Comparison of ENCODE assay signal across 8 cellular contexts in the genomic region with DNA sequence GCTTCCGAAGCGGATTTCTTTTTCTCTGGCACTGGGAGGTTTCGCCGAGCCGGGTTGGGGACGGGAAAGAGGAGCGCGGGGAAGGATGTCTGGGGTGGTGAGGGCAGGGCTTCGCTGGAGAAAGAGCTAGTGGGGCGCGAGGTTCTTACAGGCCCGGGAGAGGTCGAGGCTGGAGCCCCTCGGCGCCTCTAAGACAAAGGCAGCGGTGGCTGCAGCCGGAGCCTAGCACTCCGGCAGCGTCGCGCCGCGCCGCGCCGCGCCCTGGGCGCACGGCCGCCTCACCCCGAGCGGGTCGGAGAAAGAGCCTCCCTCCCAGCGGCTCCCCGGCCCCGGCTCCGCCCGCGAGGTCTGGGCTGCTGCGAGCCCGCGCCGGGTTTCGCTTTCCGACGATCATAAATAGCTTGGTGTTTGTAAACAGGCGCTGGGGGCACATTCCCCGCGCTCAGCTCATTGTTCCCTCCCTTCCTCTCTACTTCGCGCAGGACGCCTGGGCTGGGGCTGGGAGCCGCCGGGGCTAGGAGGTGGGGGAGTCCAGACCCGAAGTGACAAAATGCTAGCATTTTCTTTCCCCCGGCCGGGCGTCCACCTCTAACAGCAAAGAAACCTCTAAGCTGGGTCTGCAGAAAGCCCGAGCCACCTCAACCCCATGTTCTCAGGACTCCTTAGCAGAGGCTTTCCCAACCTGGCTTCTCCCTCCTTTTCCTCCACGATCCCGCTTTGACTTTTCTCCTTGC. TPM values are rescaled to one million over a fixed set of nuclear protein-coding genes. Genes with fewer than 3 reads are reported as not detected.
DNase-seq lines count a peak whose midpoint lies in the region; ATAC-seq and TF ChIP-seq lines count a peak whose summit lies in the region.

No MANE protein-coding gene starts in this region.

- intact Hi-C loops in lower lobe of right lung (cut with DNase I) = no loop called here

- H3K4me1 ChIP-seq in Peyer's patch (peaks cover 0 to 11% (median 0%) of the 10 kb centered on the region in 4 donors), duodenal mucosa (ENCODE audit: control insufficient read depth in 1 of 2, insufficient read depth in 2 of 2, low read length in 2 of 2) (peaks cover 8 to 25% of the 10 kb centered on the region in 2 donors), lower lobe of right lung (peaks cover 17% of the 10 kb centered on the region), suprapubic skin (peaks cover 15% of the 10 kb centered on the region)

- peak; percentile 77 to 81 for ATAC-seq in lower lobe of right lung

- TF ChIP-seq EP300 in suprapubic skin (IDR thresholded peaks at IDR 0.05) = no peak

- peaks cover 90% of the 10 kb centered on the region for H3K27me3 Mint-ChIP-seq in activated T-cell treated with anti-CD3 and anti-CD28 coated beads, Interleukin-2, amount 50 U/mL, for 24 hours

- H3K9me3 ChIP-seq in Peyer's patch (no peaks in the 10 kb centered on the region), duodenal mucosa (ENCODE audit: control insufficient read depth in 1 of 2, low read length in 2 of 2) (no peaks in the 10 kb centered on the region), lower lobe of right lung (no peaks in the 10 kb centered on the region), suprapubic skin (no peaks in the 10 kb centered on the region)

- H3K4me3 Mint-ChIP-seq in activated T-cell treated with anti-CD3 and anti-CD28 coated beads, Interleukin-2, amount 50 U/mL, for 24 hours = peak overlapping the region; percentile 71

- H3K27ac ChIP-seq in HL-60 (replicated peaks) (no peak overlapping the region), Peyer's patch (peak overlapping the region; percentile 70 to 94 (median 80)), duodenal mucosa (ENCODE audit: low read depth, low read length) (peak overlapping the region; percentile 73), lower lobe of right lung (peak overlapping the region; percentile 91), suprapubic skin (peak overlapping the region; percentile 96)

- H3K9ac ChIP-seq in duodenal mucosa (ENCODE audit: low read depth in 1 of 2, low read length in 2 of 2) = peak overlapping the region; percentile 52 to 63

- TF ChIP-seq CTCF in HL-60 (IDR thresholded peaks at IDR 0.05; ENCODE audit: insufficient read depth, low read length) = no peak
- TF ChIP-seq CTCF in Peyer's patch (IDR thresholded peaks at IDR 0.05) = no peak
- no peak for TF ChIP-seq CTCF in lower lobe of right lung (IDR thresholded peaks at IDR 0.05)
- TF ChIP-seq CTCF in suprapubic skin (IDR thresholded peaks at IDR 0.05) = no peak

- H3K4me1 Mint-ChIP-seq in activated T-cell treated with anti-CD3 and anti-CD28 coated beads, Interleukin-2, amount 50 U/mL, for 24 hours (ENCODE audit: low read depth) = peaks cover 37% of the 10 kb centered on the region

- H3K27ac Mint-ChIP-seq in activated T-cell treated with anti-CD3 and anti-CD28 coated beads, Interleukin-2, amount 50 U/mL, for 24 hours = no peak overlapping the region

- WGBS in suprapubic skin = 0% methylated on average over 46 of the region's 61 CpGs

- no peaks in the 10 kb centered on the region for H3K9me3 Mint-ChIP-seq in activated T-cell treated with anti-CD3 and anti-CD28 coated beads, Interleukin-2, amount 50 U/mL, for 24 hours

- TF ChIP-seq POLR2A in Peyer's patch (IDR thresholded peaks at IDR 0.05) (peak in 1 of 2 donors; percentile 28), suprapubic skin (IDR thresholded peaks at IDR 0.05) (no peak)

- no peak for DNase-seq in activated T-cell treated with anti-CD3 and anti-CD28 coated beads, Interleukin-2, amount 50 U/mL, for 24 hours
- DNase-seq in activated T-cell treated with anti-CD3 and anti-CD28 coated beads for 4 hours = no peak
- DNase-seq in HL-60 (ENCODE audit: low read depth in 1 of 2, low spot score in 1 of 2) = no peak
- DNase-seq in Peyer's patch = peak in 2 of 3 donors; percentile 56 to 69
- DNase-seq in lower lobe of right lung = peak; percentile 72
- peak; percentile 75 to 85 for DNase-seq in suprapubic skin (ENCODE audit: low spot score in 2 of 2)
- no peak for DNase-seq in KG1 (lab: John Stamatoyannopoulos, UW)

- H3K4me3 ChIP-seq in HL-60 (replicated peaks; ENCODE audit: insufficient read depth, low read length) (peak overlapping the region; percentile 30), Peyer's patch (peak overlapping the region; percentile 33 to 60 (median 46)), duodenal mucosa (ENCODE audit: low read depth in 1 of 2, low read length in 2 of 2) (peak overlapping the region; percentile 76 to 77), lower lobe of right lung (peak overlapping the region; percentile 71), suprapubic skin (peak overlapping the region; percentile 84)

- H3K36me3 ChIP-seq in Peyer's patch = no peaks in the 10 kb centered on the region
- H3K36me3 ChIP-seq in duodenal mucosa (ENCODE audit: control insufficient read depth in 1 of 2, insufficient read depth in 2 of 2, low read length in 2 of 2) = no peaks in the 10 kb centered on the region
- H3K36me3 ChIP-seq in lower lobe of right lung = peaks cover 6% of the 10 kb centered on the region
- H3K36me3 ChIP-seq in suprapubic skin = no peaks in the 10 kb centered on the region

- no peaks in the 10 kb centered on the region for H3K36me3 Mint-ChIP-seq in activated T-cell treated with anti-CD3 and anti-CD28 coated beads, Interleukin-2, amount 50 U/mL, for 24 hours (ENCODE audit: low read depth)

- H3K27me3 ChIP-seq in HL-60 (ENCODE audit: insufficient read depth, poor library complexity, severe bottlenecking) = peaks cover 61% of the 10 kb centered on the region
- peaks cover 0 to 4% of the 10 kb centered on the region in 2 donors for H3K27me3 ChIP-seq in Peyer's patch
- H3K27me3 ChIP-seq in duodenal mucosa (ENCODE audit: control insufficient read depth in 1 of 2, insufficient read depth in 2 of 2, low read length in 2 of 2) = peaks cover 40 to 63% of the 10 kb centered on the region in 2 donors
- peaks cover 49% of the 10 kb centered on the region for H3K27me3 ChIP-seq in lower lobe of right lung (ENCODE audit: low read depth)
- peaks cover 8% of the 10 kb centered on the region for H3K27me3 ChIP-seq in suprapubic skin

RNA-seq across cellular contexts. Expression of gene MEIS1, which starts 0.8 kb away (rescaled TPM):
- total RNA-seq in Peyer's patch = 10 to 100 TPM in 3 of 4 donors, 1 to 10 TPM in 1; 7.2 to 64.4 (median 16.3) TPM
- 54.7 TPM for total RNA-seq in lower lobe of right lung
- total RNA-seq in suprapubic skin = 10 to 100 TPM; 12.7 to 28.0 (median 20.3) TPM

Comparison
In these comparisons a context has a peak if more than half of its experiments do, and no peak if none do; other contexts are left out.
1. DNase-seq: peak in Peyer's patch (2 of 3), lower lobe of right lung (single experiment) and suprapubic skin (2 of 2); none in activated T-cell treated with anti-CD3 and anti-CD28 coated beads, Interleukin-2, amount 50 U/mL, for 24 hours (single experiment), activated T-cell treated with anti-CD3 and anti-CD28 coated beads for 4 hours (single experiment), HL-60 (0 of 2) and KG1 (single experiment).
2. H3K4me3 ChIP-seq: peak in every context shown above with its lines; median percentile 84 in suprapubic skin; 76 in duodenal mucosa; 71 in lower lobe of right lung; 46 in Peyer's patch; 30 in HL-60.